In the genomic region with DNA sequence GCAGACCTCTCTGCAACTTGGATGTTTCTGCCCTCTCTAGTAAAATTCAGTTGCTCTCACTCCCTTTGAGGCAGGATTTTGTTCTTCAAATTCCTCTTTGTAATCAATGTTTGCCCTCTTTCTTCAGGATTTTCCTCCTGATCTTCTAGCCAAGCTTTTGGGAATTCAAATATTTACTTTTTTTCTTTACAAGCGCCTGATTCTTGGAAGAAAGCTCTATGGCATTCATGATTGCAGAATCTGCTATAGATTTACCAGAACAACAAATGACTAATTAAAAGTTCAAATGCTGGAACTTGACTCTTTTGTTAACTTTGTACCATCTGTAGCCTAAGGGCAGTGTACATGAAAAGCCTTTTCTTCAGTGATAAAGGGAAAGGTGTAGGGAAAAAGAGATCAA, we compare ENCODE assay signal across 1 cellular context.
TF ChIP-seq lines count a peak whose summit lies in the region.

No MANE protein-coding gene starts in this region.

TF ChIP-seq in A549, 52 proteins besides CTCF, POLR2A, EP300 and RAD21:
- TF ChIP-seq POLR2AphosphoS2 (conservative IDR thresholded peaks at IDR 0.05; ENCODE audit: low read length), result no peak
- TF ChIP-seq RCOR1 (IDR thresholded peaks at IDR 0.05; ENCODE audit: low read depth, low read length), result no peak
